8 cellular contexts compared by ENCODE assay signal in genomic region chr12:76777765-76778216, GRCh38. TPM values are rescaled to one million over a fixed set of nuclear protein-coding genes. Genes with fewer than 3 reads are reported as not detected.
DNase-seq lines count a peak whose midpoint lies in the region; ATAC-seq and TF ChIP-seq lines count a peak whose summit lies in the region.

No MANE protein-coding gene starts in this region.

- no peak overlapping the region for H2AFZ ChIP-seq in GM23338
- no peak overlapping the region for H2AFZ ChIP-seq in Karpas-422 (ENCODE audit: low read length)

- DNase-seq in GM23338 (ENCODE audit: low spot score) (peak; percentile 7), Karpas-422 (peak; percentile 85), naive B cell (peak; percentile 82), mesenteric fat pad (ENCODE audit: low spot score) (no peak), hypothalamus (lab: John Stamatoyannopoulos, UW) (no peak)
- no peak for DNase-seq in activated effector memory CD4-positive, alpha-beta T cell treated with Interleukin-2 at 50 U/mL for 16 hours

- no peaks in the 10 kb centered on the region for H3F3A ChIP-seq in GM23338 (replicated peaks; ENCODE audit: low read depth)

- H3K9me3 ChIP-seq in Karpas-422 (ENCODE audit: low read length), result no peaks in the 10 kb centered on the region

- no peak for TF ChIP-seq CTCF in GM23338 (conservative IDR thresholded peaks at IDR 0.05; ENCODE audit: low read depth in 2 of 2)

- H3K4me2 ChIP-seq in GM23338, result no peak overlapping the region
- peak overlapping the region; percentile 13 for H3K4me2 ChIP-seq in Karpas-422 (ENCODE audit: low read depth, low read length, poor library complexity, severe bottlenecking)

- no peaks in the 10 kb centered on the region for H3K27me3 ChIP-seq in GM23338 (ENCODE audit: insufficient read depth)
- H3K27me3 ChIP-seq in Karpas-422 (ENCODE audit: low read length), result no peaks in the 10 kb centered on the region

- H3K36me3 ChIP-seq in GM23338 (ENCODE audit: insufficient read depth) (no peaks in the 10 kb centered on the region), Karpas-422 (ENCODE audit: insufficient read depth, low read length) (no peaks in the 10 kb centered on the region)

- H3K9me2 ChIP-seq in GM23338 (ENCODE audit: insufficient read depth), result no peaks in the 10 kb centered on the region
- no peaks in the 10 kb centered on the region for H3K9me2 ChIP-seq in Karpas-422 (replicated peaks; ENCODE audit: insufficient read depth, low read length)

- peaks cover 39% of the 10 kb centered on the region for H3K4me1 Mint-ChIP-seq in GM23338
- peaks cover 48 to 66% (median 55%) of the 10 kb centered on the region in 3 donors for H3K4me1 Mint-ChIP-seq in naive B cell

- H3K79me2 ChIP-seq in GM23338 (replicated peaks; ENCODE audit: insufficient read depth) (peaks cover 100% of the 10 kb centered on the region), Karpas-422 (ENCODE audit: low read length) (peaks cover 60% of the 10 kb centered on the region)

- H3K9me3 Mint-ChIP-seq in GM23338 (no peaks in the 10 kb centered on the region; the same call in 2 of the 3 replicates), naive B cell (peaks cover 0 to 6% (median 5%) of the 10 kb centered on the region in 7 donors)

- H3K9ac ChIP-seq in Karpas-422 (ENCODE audit: low read length), result no peak overlapping the region

- H3K27ac Mint-ChIP-seq in GM23338 (0 out of 2 replicates have a peak overlapping the region, but pooled peaks have one; percentile 5), naive B cell (peak overlapping the region; percentile 87 to 96 (median 92))

- peak; percentile 99 for ATAC-seq in GM18873 (IDR thresholded peaks at IDR 0.05; ENCODE audit: low FRiP score, unreplicated experiment)
- ATAC-seq in GM23338, result peak; percentile 57
- ATAC-seq in naive B cell (ENCODE audit: low read depth in 2 of 2), result peak; percentile 98 to 99
- ATAC-seq in SK-N-SH treated with all-trans-retinoic acid at 6 μM for 48 hours, result no peak

- peaks cover 3% of the 10 kb centered on the region; the same call in 1 of the 3 replicates for H3K36me3 Mint-ChIP-seq in GM23338 (ENCODE audit: low read depth)
- H3K36me3 Mint-ChIP-seq in naive B cell, result peaks cover 7 to 8% of the 10 kb centered on the region in 2 donors

- H3K4me1 ChIP-seq in GM23338 (ENCODE audit: insufficient read depth) (peaks cover 40% of the 10 kb centered on the region), Karpas-422 (ENCODE audit: low read length) (peaks cover 21% of the 10 kb centered on the region)

- H3K4me3 ChIP-seq in GM23338 (no peak overlapping the region), Karpas-422 (ENCODE audit: low read length) (no peak overlapping the region)

- H3K27me3 Mint-ChIP-seq in GM23338 (ENCODE audit: insufficient read depth, low read depth, poor library complexity) (no peaks in the 10 kb centered on the region), naive B cell (no peaks in the 10 kb centered on the region)

- H4K20me1 ChIP-seq in GM23338 (replicated peaks; ENCODE audit: insufficient read depth), result no peaks in the 10 kb centered on the region; the same call in 1 of the 2 replicates
- peaks cover 58% of the 10 kb centered on the region for H4K20me1 ChIP-seq in Karpas-422 (ENCODE audit: insufficient read depth, low read depth, low read length)

- H3K27ac ChIP-seq in GM23338 (ENCODE audit: low read depth), result no peak overlapping the region
- H3K27ac ChIP-seq in Karpas-422 (ENCODE audit: low read length), result no peak overlapping the region

- H3K4me3 Mint-ChIP-seq in GM23338 (no peak overlapping the region), naive B cell (peak overlapping the region; percentile 2 to 67 (median 28))

TF ChIP-seq in GM23338, 12 proteins besides CTCF, POLR2A, EP300 and RAD21 (continues in another document):
- TF ChIP-seq ZNF114 (CRISPR knock-in tag; IDR thresholded peaks at IDR 0.05), result no peak
- TF ChIP-seq JUNB (IDR thresholded peaks at IDR 0.05; ENCODE audit: unreplicated experiment), result no peak
- TF ChIP-seq EZH2phosphoT487 (IDR thresholded peaks at IDR 0.05; ENCODE audit: unreplicated experiment), result no peak
- no peak for TF ChIP-seq EZH2 (IDR thresholded peaks at IDR 0.05; ENCODE audit: low read depth, unreplicated experiment)

TF ChIP-seq in SK-N-SH treated with all-trans-retinoic acid at 6 μM for 48 hours, 23 proteins besides CTCF, POLR2A, EP300 and RAD21:
- TF ChIP-seq ISL1 (CRISPR knock-in tag; IDR thresholded peaks at IDR 0.05), result no peak

RNA-seq across cellular contexts. Expression of gene ZDHHC17, which starts 13.9 kb away (rescaled TPM):
- 42.4 and 43.5 TPM in 2 replicates for total RNA-seq in GM23338 (2014; rRNA removed; shearing (Covaris generic))
- polyA plus RNA-seq in GM23338 (2016; fragmentation: Nextera tagmentation; extraction: Ambion mirVana), result 12.6 and 15.7 TPM in 2 replicates
- total RNA-seq in Karpas-422 (2014; rRNA removed; shearing (Covaris generic); ENCODE audit: low replicate concordance), result 42.9 and 50.1 TPM in 2 replicates
- 10 to 100 TPM; 12.2 to 25.8 (median 16.0) TPM for polyA plus RNA-seq in naive B cell (ENCODE audit: low read depth in 6 of 6)
- total RNA-seq in mesenteric fat pad, result 41.8 TPM

Comparison
In these comparisons a context has a peak if more than half of its experiments do, and no peak if none do; other contexts are left out.
1. DNase-seq: peak in GM23338 (single experiment), Karpas-422 (single experiment) and naive B cell (single experiment); none in activated effector memory CD4-positive, alpha-beta T cell treated with Interleukin-2 at 50 U/mL for 16 hours (single experiment), mesenteric fat pad (single experiment) and hypothalamus (0 of 51).